17 cellular contexts compared by ENCODE assay signal in genomic region chr2:68516051-68516771, GRCh38.
"Had no signal": no experiment of that assay in that cellular context is flagged by ENCODE, and none has a peak within 500 bp of the region (broad histone marks: within the 10 kb centered on the region; RNA-seq: fewer than 3 reads in every experiment).

No MANE protein-coding gene starts in this region.

- ATAC-seq: body of pancreas, left ventricle myocardium superior, upper lobe of right lung, WTC11 had no signal

- H3K27ac ChIP-seq: body of pancreas, ovary, upper lobe of right lung had no signal

- FAIRE-seq: keratinocyte had no signal

- H3K9me3 Mint-ChIP-seq: neural crest cell; T-helper 1 cell treated with Interleukin-12 subunit alpha and Interleukin-12 subunit beta and Interleukin-4 antibody, amounts not matched to agents 30 μg/mL and 1 μg/mL, for 36 hours; WTC11 had no signal

- H3K36me3 Mint-ChIP-seq: WTC11 had no signal

- H3K27ac Mint-ChIP-seq: T-helper 1 cell treated with Interleukin-12 subunit alpha and Interleukin-12 subunit beta and Interleukin-4 antibody, amounts not matched to agents 30 μg/mL and 1 μg/mL, for 36 hours; WTC11 had no signal

- H3K4me3 Mint-ChIP-seq: neural crest cell; T-helper 1 cell treated with Interleukin-12 subunit alpha and Interleukin-12 subunit beta and Interleukin-4 antibody, amounts not matched to agents 30 μg/mL and 1 μg/mL, for 36 hours; WTC11 had no signal

- H3K9me3 ChIP-seq: body of pancreas, ovary, upper lobe of right lung had no signal

- DNase-seq: activated CD4-positive, alpha-beta T cell treated with anti-CD3 and anti-CD28 coated beads, Interleukin-2, amount 50 U/mL, for 1 hour; activated naive CD4-positive, alpha-beta T cell; amniotic stem cell; body of pancreas; central memory CD4-positive, alpha-beta T cell; cortex of kidney; effector CD8-positive, alpha-beta T cell; left ventricle myocardium superior; mesendoderm; ovary; stimulated activated CD4-positive, alpha-beta T cell treated with anti-CD3 and anti-CD28 coated beads, Interleukin-2, amount 100 ng/mL, for 48 hours; stimulated activated naive CD4-positive, alpha-beta T cell treated with Interleukin-2 at 50 U/mL for 16 hours; upper lobe of right lung had no signal

- H3K4me1 ChIP-seq: upper lobe of right lung had no signal

- H3K4me3 ChIP-seq: body of pancreas, ovary, upper lobe of right lung had no signal

- H3K36me3 ChIP-seq: ovary, upper lobe of right lung had no signal

- H3K27me3 ChIP-seq: body of pancreas, ovary, upper lobe of right lung had no signal

- H3K4me1 Mint-ChIP-seq: neural crest cell, WTC11 had no signal
